Comparison of ENCODE assay signal across 1 cellular context in the genomic region with DNA sequence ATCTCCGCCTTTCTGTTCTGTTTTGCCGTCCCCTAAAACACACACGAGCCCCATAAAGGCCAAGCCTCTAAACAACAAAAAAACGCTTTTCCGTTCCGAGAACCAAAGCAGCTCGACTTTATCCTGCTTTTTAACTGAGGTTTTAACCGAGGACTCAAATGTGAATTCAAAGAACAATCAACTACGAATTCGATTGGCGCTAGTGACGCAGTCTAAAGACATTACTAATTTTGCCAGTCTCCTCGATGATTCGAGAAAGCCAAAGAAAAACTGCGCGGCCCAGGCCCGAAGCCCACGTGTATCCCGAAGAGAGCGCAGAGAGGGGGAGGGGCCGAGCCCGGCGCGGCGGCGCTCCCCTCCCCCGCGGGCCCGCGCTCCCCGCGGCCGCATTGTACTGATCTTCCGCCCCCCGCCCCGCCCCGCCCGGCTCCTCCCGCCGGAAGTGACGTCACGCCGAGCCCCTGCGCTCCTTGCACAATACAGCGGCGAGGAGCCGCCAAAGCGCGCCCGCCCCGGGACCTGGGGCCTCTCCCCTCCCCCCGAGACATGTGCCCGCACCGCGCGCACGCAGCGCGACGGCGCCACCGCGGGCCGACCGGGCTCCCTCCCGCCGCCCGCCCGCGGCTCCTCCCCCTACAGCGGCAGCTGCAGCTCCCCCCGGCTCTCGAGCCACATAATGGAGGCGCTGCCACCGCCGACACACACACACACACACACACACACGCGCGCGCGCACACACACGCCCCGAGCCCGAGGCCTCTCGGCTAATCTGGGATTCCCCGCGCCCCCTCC.
TF ChIP-seq lines count a peak whose summit lies in the region.

No MANE protein-coding gene starts in this region.

TF ChIP-seq in K562, 482 proteins besides CTCF, POLR2A, EP300 and RAD21 (continued from another document and continues in another):
- TF ChIP-seq CHD7 (IDR thresholded peaks at IDR 0.05; ENCODE audit: low read depth, low read length): no peak
- TF ChIP-seq MBD2 (IDR thresholded peaks at IDR 0.05; ENCODE audit: borderline replicate concordance, low read depth): peak; percentile 32; the same call in 1 of the 2 replicates
- peak; percentile 81 for TF ChIP-seq RNF2 (IDR thresholded peaks at IDR 0.05)
- TF ChIP-seq ATF1 (CRISPR knock-in tag; IDR thresholded peaks at IDR 0.05): 0 out of 2 replicates have a peak, but pooled peaks have one; percentile 56
- peak; percentile 85 for TF ChIP-seq ATF1 (tag; IDR thresholded peaks at IDR 0.05)
- TF ChIP-seq GABPA (tag; conservative IDR thresholded peaks at IDR 0.05; ENCODE audit: low read depth): peak; percentile 96
- TF ChIP-seq HBP1 (CRISPR knock-in tag; IDR thresholded peaks at IDR 0.05): 0 out of 2 replicates have a peak, but pooled peaks have one; percentile 38
- TF ChIP-seq HNRNPH1 (optimal IDR thresholded peaks at IDR 0.05; ENCODE audit: low read depth, low read length): peak; percentile 65
- no peak for TF ChIP-seq IRF9 (tag; IDR thresholded peaks at IDR 0.05)
- TF ChIP-seq HNRNPLL (IDR thresholded peaks at IDR 0.05; ENCODE audit: low read depth, low read length, poor library complexity, severe bottlenecking): peak; percentile 48
- peak; percentile 99 for TF ChIP-seq VEZF1 (CRISPR knock-in tag; IDR thresholded peaks at IDR 0.05)
- no peak for TF ChIP-seq IRF2 (CRISPR knock-in tag; IDR thresholded peaks at IDR 0.05)
- TF ChIP-seq CTBP1 (IDR thresholded peaks at IDR 0.05; ENCODE audit: borderline replicate concordance): peak; percentile 82; the same call in 1 of the 2 replicates
- peak in 1 of 2 experiments; percentile 25; a peak in 1 of 4 replicates for TF ChIP-seq KDM4B (IDR thresholded peaks at IDR 0.05; ENCODE audit: borderline replicate concordance in 2 of 2, low read depth in 1 of 2)
- peak in 1 of 3 experiments; percentile 88; a peak in 2 of 6 replicates for TF ChIP-seq ZBTB11 (CRISPR knock-in tag; IDR thresholded peaks at IDR 0.05)
- TF ChIP-seq, protein P1, sequence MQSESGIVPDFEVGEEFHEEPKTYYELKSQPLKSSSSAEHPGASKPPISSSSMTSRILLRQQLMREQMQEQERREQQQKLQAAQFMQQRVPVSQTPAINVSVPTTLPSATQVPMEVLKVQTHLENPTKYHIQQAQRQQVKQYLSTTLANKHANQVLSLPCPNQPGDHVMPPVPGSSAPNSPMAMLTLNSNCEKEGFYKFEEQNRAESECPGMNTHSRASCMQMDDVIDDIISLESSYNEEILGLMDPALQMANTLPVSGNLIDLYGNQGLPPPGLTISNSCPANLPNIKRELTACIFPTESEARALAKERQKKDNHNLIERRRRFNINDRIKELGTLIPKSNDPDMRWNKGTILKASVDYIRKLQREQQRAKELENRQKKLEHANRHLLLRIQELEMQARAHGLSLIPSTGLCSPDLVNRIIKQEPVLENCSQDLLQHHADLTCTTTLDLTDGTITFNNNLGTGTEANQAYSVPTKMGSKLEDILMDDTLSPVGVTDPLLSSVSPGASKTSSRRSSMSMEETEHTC (IDR thresholded peaks at IDR 0.05): peak; percentile 65; the same call in 1 of the 2 replicates
- TF ChIP-seq ETS2 (tag; IDR thresholded peaks at IDR 0.05; ENCODE audit: borderline replicate concordance, poor library complexity, severe bottlenecking): no peak
- TF ChIP-seq ZNF184 (CRISPR knock-in tag; IDR thresholded peaks at IDR 0.05): no peak
- 0 out of 2 replicates have a peak, but pooled peaks have one; percentile 65 for TF ChIP-seq ILF3 (IDR thresholded peaks at IDR 0.05; ENCODE audit: borderline replicate concordance)
- 0 out of 4 replicates have a peak, but pooled peaks of 1 of the 2 experiments have one; percentile 16 for TF ChIP-seq KDM1A (IDR thresholded peaks at IDR 0.05)
- peak; percentile 23; the same call in 1 of the 2 replicates for TF ChIP-seq BRD4 (IDR thresholded peaks at IDR 0.05)
- no peak for TF ChIP-seq ZNF780A (CRISPR knock-in tag; IDR thresholded peaks at IDR 0.05)
- TF ChIP-seq RBFOX2 (IDR thresholded peaks at IDR 0.05; ENCODE audit: low read depth, low read length): peak; percentile 67
- TF ChIP-seq FOXK1 (CRISPR knock-in tag; IDR thresholded peaks at IDR 0.05; ENCODE audit: borderline replicate concordance): no peak
- TF ChIP-seq PHTF2 (CRISPR knock-in tag; IDR thresholded peaks at IDR 0.05): peak; percentile 48; the same call in 1 of the 2 replicates
- no peak for TF ChIP-seq NUFIP1 (IDR thresholded peaks at IDR 0.05; ENCODE audit: partially characterized antibody)
- TF ChIP-seq PRPF4 (IDR thresholded peaks at IDR 0.05; ENCODE audit: insufficient read depth, low read depth, low read length, poor library complexity, severe bottlenecking): peak; percentile 95
- 0 out of 2 replicates have a peak, but pooled peaks have one; percentile 59 for TF ChIP-seq HOXB6 (CRISPR knock-in tag; IDR thresholded peaks at IDR 0.05; ENCODE audit: borderline replicate concordance)
- TF ChIP-seq, protein P2, sequence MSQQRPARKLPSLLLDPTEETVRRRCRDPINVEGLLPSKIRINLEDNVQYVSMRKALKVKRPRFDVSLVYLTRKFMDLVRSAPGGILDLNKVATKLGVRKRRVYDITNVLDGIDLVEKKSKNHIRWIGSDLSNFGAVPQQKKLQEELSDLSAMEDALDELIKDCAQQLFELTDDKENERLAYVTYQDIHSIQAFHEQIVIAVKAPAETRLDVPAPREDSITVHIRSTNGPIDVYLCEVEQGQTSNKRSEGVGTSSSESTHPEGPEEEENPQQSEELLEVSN (IDR thresholded peaks at IDR 0.05; ENCODE audit: borderline replicate concordance in 1 of 2, extremely low read depth in 1 of 2, insufficient read depth in 1 of 2, insufficient read length in 1 of 2, low read depth in 1 of 2, low read length in 1 of 2, poor library complexity in 1 of 2, severe bottlenecking in 1 of 2): peak; percentile 88 to 98
